12 cellular contexts compared by ENCODE assay signal in genomic region chr21:29190920-29191319, GRCh38.
A peak's percentile ranks its signal among the peaks of the same experiment; 100 is the strongest.
DNase-seq lines count a peak whose midpoint lies in the region; ATAC-seq and TF ChIP-seq lines count a peak whose summit lies in the region.
"Had no signal": no experiment of that assay in that cellular context is flagged by ENCODE, and none has a peak within 500 bp of the region (broad histone marks: within the 10 kb centered on the region; RNA-seq: fewer than 3 reads in every experiment).

No MANE protein-coding gene starts in this region.

- H3K9me3 ChIP-seq in A673 (ENCODE audit: low read depth, low read length, poor library complexity, severe bottlenecking) (no peaks in the 10 kb centered on the region), mammary epithelial cell (replicated peaks; ENCODE audit: insufficient read depth, low read length) (no peaks in the 10 kb centered on the region), lower lobe of right lung (no peaks in the 10 kb centered on the region)

- TF ChIP-seq CTCF in A673 (conservative IDR thresholded peaks at IDR 0.05; ENCODE audit: low read depth, low read length) (no peak), mammary epithelial cell (conservative IDR thresholded peaks at IDR 0.05 in 1 of 2, IDR thresholded peaks at IDR 0.05 in 1 of 2; ENCODE audit: extremely low read depth in 1 of 2, insufficient read depth in 1 of 2, low read depth in 1 of 2, low read length in 2 of 2) (no peak), lower lobe of right lung (IDR thresholded peaks at IDR 0.05) (no peak)

- H3K4me1 ChIP-seq in A673 (ENCODE audit: insufficient read depth, low read length, poor library complexity, severe bottlenecking) (peaks cover 19% of the 10 kb centered on the region), mammary epithelial cell (ENCODE audit: insufficient read depth, low read length) (peaks cover 40% of the 10 kb centered on the region), lower lobe of right lung (peaks cover 22% of the 10 kb centered on the region)

- CTCF ChIA-PET in A673 (lab: Charles Lee), result no interaction called here
- CTCF ChIA-PET in mammary epithelial cell (lab: Charles Lee; ENCODE audit: low non-redundant PET), result no interaction called here

- no peaks in the 10 kb centered on the region for H4K20me1 ChIP-seq in mammary epithelial cell (ENCODE audit: insufficient read depth, low read length)

- H3K27me3 ChIP-seq in A673 (replicated peaks; ENCODE audit: insufficient read depth, low read depth, low read length, poor library complexity), result no peaks in the 10 kb centered on the region
- H3K27me3 ChIP-seq in mammary epithelial cell (ENCODE audit: insufficient read depth, low read length), result no peaks in the 10 kb centered on the region
- H3K27me3 ChIP-seq in lower lobe of right lung (ENCODE audit: low read depth), result no peaks in the 10 kb centered on the region

- POLR2A ChIA-PET in A673 (lab: Charles Lee; ENCODE audit: low non-redundant PET), result no interaction called here

- no peaks in the 10 kb centered on the region for H3K79me2 ChIP-seq in mammary epithelial cell (ENCODE audit: insufficient read depth, low read length)

- peak overlapping the region; percentile 5 for H2AFZ ChIP-seq in mammary epithelial cell (ENCODE audit: low read depth, low read length)

- in situ Hi-C loops in mammary epithelial cell (cut with MboI; ENCODE audit: low sequenced_read_pairs in 2 of 2), result no loop called here

- no peak overlapping the region for H3K4me3 ChIP-seq in A673 (ENCODE audit: low read depth, low read length, poor library complexity, severe bottlenecking)
- no peak overlapping the region for H3K4me3 ChIP-seq in mammary epithelial cell (replicated peaks in 1 of 3; ENCODE audit: insufficient read depth in 1 of 3, low read depth in 2 of 3, low read length in 3 of 3)
- no peak overlapping the region for H3K4me3 ChIP-seq in lower lobe of right lung

- intact Hi-C loops in A673 (cut with micrococcal nuclease; ENCODE audit: unreplicated experiment), result no loop called here
- intact Hi-C loops in mammary epithelial cell (cut with micrococcal nuclease), result no loop called here
- intact Hi-C loops in lower lobe of right lung (cut with DNase I), result no loop called here

- ATAC-seq in lower lobe of right lung (peak in 1 of 2 donors; percentile 60), GM18873 (IDR thresholded peaks at IDR 0.05; ENCODE audit: low FRiP score, unreplicated experiment) (no peak), GM19397 (IDR thresholded peaks at IDR 0.05; ENCODE audit: unreplicated experiment) (no peak)

- dilution Hi-C loops in mammary epithelial cell (cut with HindIII; ENCODE audit: low sequenced_read_pairs), result no loop called here

- H3K9ac ChIP-seq in mammary epithelial cell (ENCODE audit: insufficient read depth, low read length), result no peak overlapping the region

- H3K27ac ChIP-seq in A673 (ENCODE audit: low read depth, low read length, poor library complexity, severe bottlenecking) (peak overlapping the region; percentile 38), mammary epithelial cell (ENCODE audit: insufficient read depth, low read depth, low read length) (no peak overlapping the region), lower lobe of right lung (no peak overlapping the region)

- H3K36me3 ChIP-seq in A673 (ENCODE audit: insufficient read depth, low read length, poor library complexity, severe bottlenecking), result no peaks in the 10 kb centered on the region
- no peaks in the 10 kb centered on the region for H3K36me3 ChIP-seq in mammary epithelial cell (ENCODE audit: insufficient read depth, low read length)
- no peaks in the 10 kb centered on the region for H3K36me3 ChIP-seq in lower lobe of right lung

- H3K4me2 ChIP-seq in mammary epithelial cell (ENCODE audit: insufficient read depth, low read depth, low read length), result no peak overlapping the region

- BruUV-seq in A673 (replicated peaks; lab: Mats Ljungman, UMichigan) (no TSS peak), mammary epithelial cell (replicated peaks; lab: Mats Ljungman, UMichigan) (no TSS peak)

- DNase-seq in A673 (ENCODE audit: low spot score), result no peak
- DNase-seq in GM03348 (ENCODE audit: low spot score), result peak; percentile 59
- DNase-seq in mammary epithelial cell, result peak; percentile 21
- DNase-seq in lower lobe of right lung, result peak; percentile 59
- DNase-seq in ecto neural progenitor cell (ENCODE audit: low spot score), result no peak
- no peak for DNase-seq in DMS79 treated with DMSO at 0.1 percent for 48 hours (lab: John Stamatoyannopoulos, UW)
- DNase-seq: activated naive CD8-positive, alpha-beta T cell treated with anti-CD3 and anti-CD28 coated beads, Interleukin-2, amount 10 ng/mL, durations not matched to agents 7 days and 5 days; CD4-positive, CD25-positive, alpha-beta regulatory T cell; NCI-H187; retina had no signal

- 87% methylated on average over 2 of the region's 2 CpGs for WGBS in mammary epithelial cell (ENCODE audit: low coverage, missing lambda C conversion rate)

Comparison
In these comparisons a context has a peak if more than half of its experiments do, and no peak if none do; other contexts are left out.
1. DNase-seq: peak in GM03348 (single experiment), mammary epithelial cell (single experiment) and lower lobe of right lung (single experiment); none in A673 (single experiment), ecto neural progenitor cell (single experiment) and DMS79 treated with DMSO at 0.1 percent for 48 hours (single experiment).